In the genomic region with DNA sequence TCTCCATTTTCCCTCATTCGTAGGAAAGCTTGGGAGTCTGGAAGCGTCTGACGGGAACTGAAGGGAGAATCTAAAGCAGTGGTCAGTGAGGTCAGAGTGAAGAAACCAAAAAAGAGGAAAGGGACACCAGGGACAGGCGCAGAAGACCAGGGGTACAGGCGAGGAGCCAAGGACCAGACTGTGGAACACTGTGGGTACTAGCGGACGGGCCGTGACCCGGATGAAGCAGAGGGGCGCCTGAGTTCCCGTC, we compare ENCODE assay signal across 8 cellular contexts. TPM values are rescaled to one million over a fixed set of nuclear protein-coding genes. Genes with fewer than 3 reads are reported as not detected.
DNase-seq lines count a peak whose midpoint lies in the region; ATAC-seq and TF ChIP-seq lines count a peak whose summit lies in the region.

No MANE protein-coding gene starts in this region.

- no peak overlapping the region for H2AFZ ChIP-seq in ACC112 (ENCODE audit: low read length, unreplicated experiment)

- H3K4me1 ChIP-seq in ACC112 (ENCODE audit: control insufficient read depth, insufficient read depth, low read length, unreplicated experiment) (peaks cover 22% of the 10 kb centered on the region), breast epithelium (peaks cover 8 to 20% of the 10 kb centered on the region in 2 donors), muscle layer of colon (ENCODE audit: insufficient read depth, low read length) (peaks cover 41% of the 10 kb centered on the region)

- H3K27ac ChIP-seq in ACC112 (ENCODE audit: low read depth, low read length) (peak overlapping the region; percentile 98), breast epithelium (peak overlapping the region; percentile 100), muscle layer of colon (ENCODE audit: low read depth, low read length) (peak overlapping the region; percentile 99)

- peak; percentile 53 for ATAC-seq in HG03354 (IDR thresholded peaks at IDR 0.05; ENCODE audit: poor library complexity, severe bottlenecking, unreplicated experiment)

- no peak for DNase-seq in breast epithelium (ENCODE audit: low spot score in 2 of 2)
- no peak for DNase-seq in putamen (ENCODE audit: low spot score)
- no peak for DNase-seq in germinal center (ENCODE audit: low spot score)
- no peak for DNase-seq in NCI-H187 (lab: John Stamatoyannopoulos, UW)
- DNase-seq in NCI-H2196 (lab: John Stamatoyannopoulos, UW; ENCODE audit: unreplicated experiment) = no peak

- no peak for TF ChIP-seq CTCF in breast epithelium (IDR thresholded peaks at IDR 0.05)

- H3K79me2 ChIP-seq in ACC112 (ENCODE audit: control insufficient read depth, insufficient read depth, low read length, unreplicated experiment) = peaks cover 10% of the 10 kb centered on the region

- H3K27me3 ChIP-seq in ACC112 (ENCODE audit: insufficient read depth, low read length) (no peaks in the 10 kb centered on the region), breast epithelium (no peaks in the 10 kb centered on the region), muscle layer of colon (ENCODE audit: control insufficient read depth in 1 of 2, insufficient read depth in 2 of 2, low read length in 2 of 2) (no peaks in the 10 kb centered on the region)

- no peak for TF ChIP-seq POLR2A in breast epithelium (IDR thresholded peaks at IDR 0.05)

- H3K4me3 ChIP-seq in ACC112 (ENCODE audit: low read depth, low read length) (peak overlapping the region; percentile 91), breast epithelium (peak overlapping the region; percentile 69 to 87 (median 78)), muscle layer of colon (ENCODE audit: low read depth in 1 of 2, low read length in 2 of 2) (peak overlapping the region; percentile 62 to 99)

- H3K36me3 ChIP-seq in ACC112 (ENCODE audit: insufficient read depth, low read length) (no peaks in the 10 kb centered on the region), breast epithelium (no peaks in the 10 kb centered on the region), muscle layer of colon (ENCODE audit: insufficient read depth, low read length) (peaks cover 16% of the 10 kb centered on the region)

- intact Hi-C loops in breast epithelium (cut with DNase I; ENCODE audit: low total_unique reads) = no loop called here

- H3K9me3 ChIP-seq in breast epithelium = no peaks in the 10 kb centered on the region
- no peaks in the 10 kb centered on the region for H3K9me3 ChIP-seq in muscle layer of colon (ENCODE audit: low read length)

- peak overlapping the region; percentile 94 for H3K9ac ChIP-seq in muscle layer of colon (ENCODE audit: low read length)

RNA-seq across cellular contexts. Expression of gene MTX1, which starts 0.2 kb away (rescaled TPM):
- 10 to 100 TPM; 41.1 to 50.8 (median 44.8) TPM for total RNA-seq in breast epithelium

RNA-seq across cellular contexts. Expression of gene THBS3, which starts 0.6 kb away (rescaled TPM):
- 10 to 100 TPM; 17.3 to 27.5 (median 25.9) TPM for total RNA-seq in breast epithelium

RNA-seq across cellular contexts. Expression of gene TRIM46, which starts 34.7 kb away (rescaled TPM):
- 1 to 10 TPM in 1 of 3 donors, under 1 TPM in 1, not detected in 1; 0.98 to 1.5 TPM for total RNA-seq in breast epithelium

RNA-seq across cellular contexts. Expression of gene KRTCAP2, which starts 35.2 kb away (rescaled TPM):
- 100 to 1,000 TPM; 104 to 147 (median 131) TPM for total RNA-seq in breast epithelium

RNA-seq across cellular contexts. Expression of gene ENTREP3, which starts 47.0 kb away (rescaled TPM):
- total RNA-seq in breast epithelium = 10 to 100 TPM in 2 of 3 donors, 1 to 10 TPM in 1; 8.2 to 12.1 (median 10.2) TPM
